Comparison of ENCODE assay signal across 12 cellular contexts in the genomic region with DNA sequence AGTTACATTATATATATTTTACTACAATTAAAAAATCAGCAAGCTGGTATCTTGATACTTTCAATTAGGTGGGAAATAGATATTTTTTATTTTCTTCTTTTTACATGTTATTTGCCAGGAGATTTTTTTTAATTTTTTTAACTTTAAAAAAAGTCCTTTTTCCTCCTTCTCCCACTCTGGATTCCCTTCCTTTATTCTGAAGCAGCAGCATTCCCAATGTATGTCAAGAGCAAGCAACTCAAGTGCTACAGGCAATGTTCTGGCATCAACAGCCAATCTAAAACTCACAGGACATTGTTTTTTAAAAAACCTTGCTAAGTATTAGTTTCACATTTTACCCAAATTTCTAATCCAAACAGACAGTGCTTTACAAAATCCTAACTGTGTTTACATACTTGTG.
"Had no signal": no experiment of that assay in that cellular context is flagged by ENCODE, and none has a peak within 500 bp of the region (broad histone marks: within the 10 kb centered on the region; RNA-seq: fewer than 3 reads in every experiment).

No MANE protein-coding gene starts in this region.

- H2AFZ ChIP-seq: parathyroid adenoma had no signal

- H3K9me3 Mint-ChIP-seq: activated CD4-positive, alpha-beta memory T cell treated with anti-CD3 and anti-CD28 coated beads for 36 hours had no signal

- H3K27me3 ChIP-seq: colonic mucosa, esophagus squamous epithelium, thyroid gland had no signal

- H3K27me3 Mint-ChIP-seq: activated CD4-positive, alpha-beta memory T cell treated with anti-CD3 and anti-CD28 coated beads for 36 hours had no signal

- H3K36me3 ChIP-seq: colonic mucosa had no signal

- H3K4me1 ChIP-seq: colonic mucosa, parathyroid adenoma had no signal

- H3K4me3 ChIP-seq: colonic mucosa, esophagus squamous epithelium, thyroid gland had no signal

- H3K4me3 Mint-ChIP-seq: activated CD4-positive, alpha-beta memory T cell treated with anti-CD3 and anti-CD28 coated beads for 36 hours had no signal

- DNase-seq: activated CD4-positive, alpha-beta memory T cell treated with anti-CD3 and anti-CD28 coated beads for 36 hours; activated CD8-positive, alpha-beta memory T cell treated with anti-CD3 and anti-CD28 coated beads, Interleukin-2, amount 50 U/mL, for 4 hours; activated naive CD4-positive, alpha-beta T cell treated with Interleukin-2 at 50 U/mL for 16 hours; caudate nucleus; colonic mucosa; esophagus squamous epithelium; head of caudate nucleus; stimulated activated CD4-positive, alpha-beta T cell treated with anti-CD3 and anti-CD28 coated beads, Interleukin-12 subunit alpha, Interleukin-12 subunit beta, amount 100 ng/mL, for 4 hours; stimulated activated CD4-positive, alpha-beta T cell treated with anti-CD3 and anti-CD28 coated beads, Interleukin-2, amount 100 ng/mL, for 24 hours; T-helper 9 cell; thyroid gland had no signal

- H3K27ac Mint-ChIP-seq: activated CD4-positive, alpha-beta memory T cell treated with anti-CD3 and anti-CD28 coated beads for 36 hours had no signal

- H3K27ac ChIP-seq: colonic mucosa, esophagus squamous epithelium, parathyroid adenoma had no signal
